ENCODE assay signal across 8 cellular contexts in the genomic region with DNA sequence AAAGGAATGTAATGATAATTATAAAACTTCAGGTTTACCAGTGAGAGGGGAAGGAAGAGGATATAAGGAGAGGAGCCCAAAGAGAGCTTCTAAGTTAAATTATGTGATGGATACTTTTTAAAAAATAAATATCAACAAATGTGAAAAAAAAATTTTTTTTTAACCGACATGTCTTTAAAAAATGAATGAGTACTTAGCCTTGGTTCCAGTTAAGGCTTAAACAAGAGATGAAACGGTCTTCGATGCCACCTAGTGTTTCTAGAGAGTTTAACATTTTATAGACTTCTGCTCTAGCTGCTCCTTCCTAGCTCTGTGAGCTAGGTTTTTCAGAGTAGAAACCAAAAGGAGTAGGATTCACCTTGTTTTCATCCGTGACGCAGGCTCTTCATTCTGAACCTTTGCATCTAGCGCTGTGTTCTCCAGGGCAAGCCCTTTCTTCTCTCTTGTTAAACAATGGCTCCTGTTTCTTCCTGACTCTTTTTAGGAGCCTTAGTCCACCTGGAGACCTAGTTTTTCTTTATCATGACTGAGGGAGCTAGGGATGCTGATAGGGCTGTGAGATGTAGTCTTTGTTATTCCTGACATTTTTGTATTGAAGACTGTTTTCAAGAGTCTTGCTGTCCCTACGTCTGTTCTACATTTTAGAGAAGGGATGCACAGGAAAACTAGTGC. TPM values are rescaled to one million over a fixed set of nuclear protein-coding genes. Genes with fewer than 3 reads are reported as not detected.
DNase-seq lines count a peak whose midpoint lies in the region; ATAC-seq and TF ChIP-seq lines count a peak whose summit lies in the region.

No MANE protein-coding gene starts in this region.

- TF ChIP-seq POLR2A in HCT116 (IDR thresholded peaks at IDR 0.05; ENCODE audit: borderline replicate concordance, extremely low read depth, insufficient read depth, insufficient read length) = no peak

- peaks cover 11% of the 10 kb centered on the region for H3K36me3 ChIP-seq in CD4-positive, alpha-beta memory T cell (ENCODE audit: insufficient read depth, low read length)
- peaks cover 0 to 5% of the 10 kb centered on the region in 2 experiments; a peak in 2 of 4 replicates for H3K36me3 ChIP-seq in HCT116 (ENCODE audit: control insufficient read depth in 1 of 2, insufficient read depth in 2 of 2, low read length in 2 of 2)
- peaks cover 16% of the 10 kb centered on the region in 2 donors for H3K36me3 ChIP-seq in lung (ENCODE audit: control insufficient read depth in 2 of 2, insufficient read depth in 2 of 2, low read length in 2 of 2)

- H3K9ac ChIP-seq in HCT116 (ENCODE audit: low read length) = no peak overlapping the region

- no peaks in the 10 kb centered on the region for H3K27me3 Mint-ChIP-seq in CD4-positive, alpha-beta memory T cell

- POLR2A ChIA-PET in CD4-positive, alpha-beta memory T cell (lab: Charles Lee; ENCODE audit: partially characterized antibody) = no interaction called here
- POLR2A ChIA-PET in HCT116 (lab: Charles Lee) = no interaction called here

- no peak overlapping the region for H2AFZ ChIP-seq in HCT116 (ENCODE audit: low read depth, low read length, poor library complexity, severe bottlenecking)

- 52 to 54% methylated on average over 7 of the region's 7 CpGs for WGBS in lung, 2 donors

- H4K20me1 ChIP-seq in HCT116 (ENCODE audit: insufficient read depth) = no peaks in the 10 kb centered on the region

- H3K4me1 Mint-ChIP-seq in CD4-positive, alpha-beta memory T cell = peaks cover 0 to 4% (median 2%) of the 10 kb centered on the region in 4 donors

- H3K27ac Mint-ChIP-seq in CD4-positive, alpha-beta memory T cell = peak overlapping the region in 1 of 7 donors; percentile 53

- H3K27ac ChIP-seq in CD4-positive, alpha-beta memory T cell (ENCODE audit: low read depth, low read length) = no peak overlapping the region
- no peak overlapping the region for H3K27ac ChIP-seq in HCT116 (ENCODE audit: low read depth, low read length)
- H3K27ac ChIP-seq in lung (ENCODE audit: low read depth in 1 of 2, low read length in 1 of 2) = no peak overlapping the region

- CTCF ChIA-PET in CD4-positive, alpha-beta memory T cell (lab: Charles Lee; ENCODE audit: partially characterized antibody) = no interaction called here
- CTCF ChIA-PET in HCT116 (lab: Charles Lee) = interaction anchor here (0.6 to 2.0 kb wide), 14 partner anchors 81 to 793 kb away, joined by 3 to 17 read pairs (median 4); a partner anchor contains a TSS

- intact Hi-C loops in CD4-positive, alpha-beta memory T cell (cut with micrococcal nuclease) = loop anchor here (1.0 to 5.0 kb wide), 4 partner anchors 128 to 474 kb away; a partner anchor contains a TSS
- intact Hi-C loops in HCT116 (cut with micrococcal nuclease) = loop anchor here (1.0 kb wide), 2 partner anchors 87 to 245 kb away; no protein-coding TSS in a partner anchor

- H3K9me2 ChIP-seq in HCT116 (ENCODE audit: insufficient read depth) = no peaks in the 10 kb centered on the region

- ATAC-seq in HCT116 = peak; percentile 83
- ATAC-seq in lung (ENCODE audit: insufficient read depth, low FRiP score) = no peak
- ATAC-seq in HG03025 (IDR thresholded peaks at IDR 0.05; ENCODE audit: low FRiP score, unreplicated experiment) = no peak
- ATAC-seq in GM19395 (IDR thresholded peaks at IDR 0.05; ENCODE audit: unreplicated experiment) = no peak

- H3K4me3 ChIP-seq in CD4-positive, alpha-beta memory T cell (ENCODE audit: low read length in 2 of 2) = no peak overlapping the region
- H3K4me3 ChIP-seq in HCT116 (replicated peaks in 1 of 2; ENCODE audit: low read depth in 1 of 2, low read length in 2 of 2) (no peak overlapping the region), cardiac fibroblast (replicated peaks in 1 of 2; ENCODE audit: low read depth in 2 of 2, low read length in 2 of 2) (no peak overlapping the region), lung (no peak overlapping the region)

- peaks cover 19 to 36% of the 10 kb centered on the region in 2 donors for H3K36me3 Mint-ChIP-seq in CD4-positive, alpha-beta memory T cell

- TF ChIP-seq CTCF in HCT116 (IDR thresholded peaks at IDR 0.05 in 2 of 3, conservative IDR thresholded peaks at IDR 0.05 in 1 of 3; ENCODE audit: borderline replicate concordance in 1 of 3, insufficient read depth in 1 of 3, low read depth in 2 of 3, low read length in 2 of 3) = peak; percentile 44 to 62 (median 59)
- peak; percentile 39 for TF ChIP-seq CTCF in cardiac fibroblast (IDR thresholded peaks at IDR 0.05; ENCODE audit: low read depth, low read length)
- peak; percentile 11 for TF ChIP-seq CTCF in lung (IDR thresholded peaks at IDR 0.05; ENCODE audit: control extremely low read depth, extremely low read depth)

- no peaks in the 10 kb centered on the region for H3K79me2 ChIP-seq in HCT116 (ENCODE audit: insufficient read depth, low read length)

- no peak overlapping the region for H3K4me3 Mint-ChIP-seq in CD4-positive, alpha-beta memory T cell

- no peaks in the 10 kb centered on the region for H3K27me3 ChIP-seq in CD4-positive, alpha-beta memory T cell (ENCODE audit: insufficient read depth, low read length)
- no peaks in the 10 kb centered on the region for H3K27me3 ChIP-seq in HCT116 (ENCODE audit: insufficient read depth, low read length)
- H3K27me3 ChIP-seq in lung (ENCODE audit: control insufficient read depth, insufficient read depth) = no peaks in the 10 kb centered on the region

- H3K9me3 ChIP-seq in CD4-positive, alpha-beta memory T cell (ENCODE audit: control insufficient read depth in 1 of 2, low read length in 2 of 2) = no peaks in the 10 kb centered on the region
- no peaks in the 10 kb centered on the region for H3K9me3 ChIP-seq in HCT116 (ENCODE audit: control insufficient read depth in 1 of 2, insufficient read depth in 1 of 2, low read depth in 1 of 2, low read length in 2 of 2)
- no peaks in the 10 kb centered on the region for H3K9me3 ChIP-seq in lung (ENCODE audit: control insufficient read depth in 2 of 2, insufficient read depth in 1 of 2, low read length in 1 of 2)

- no TSS peak for BruUV-seq in HCT116 (replicated peaks; lab: Mats Ljungman, UMichigan)

- RAD21 ChIA-PET in HCT116 (lab: Charles Lee; ENCODE audit: low non-redundant PET in 1 of 2, low total read pairs in 2 of 2, uncharacterized antibody in 2 of 2, unreplicated experiment in 2 of 2) = interaction anchor here (0.7 to 1.0 kb wide), 5 partner anchors 10 to 248 kb away, joined by 3 read pairs; no protein-coding TSS in a partner anchor

- DNase-seq in CD4-positive, alpha-beta memory T cell = peak; percentile 15 to 60 (median 45)
- DNase-seq in HCT116 (ENCODE audit: low read depth, low spot score) = peak; percentile 46
- DNase-seq in NCI-H69 (lab: John Stamatoyannopoulos, UW) = peak; percentile 71
- DNase-seq in cardiac fibroblast (ENCODE audit: low read depth in 2 of 2) = peak; percentile 75 to 85
- no peak for DNase-seq in lung (ENCODE audit: low spot score)
- DNase-seq in GM19238 (ENCODE audit: insufficient read length, low spot score) = no peak

- H3K4me2 ChIP-seq in HCT116 (ENCODE audit: low read length) = no peak overlapping the region

- no peaks in the 10 kb centered on the region for H3K4me1 ChIP-seq in CD4-positive, alpha-beta memory T cell (ENCODE audit: insufficient read depth, low read length)
- no peaks in the 10 kb centered on the region for H3K4me1 ChIP-seq in HCT116 (ENCODE audit: control insufficient read depth in 1 of 2, insufficient read depth in 2 of 2, low read length in 2 of 2)
- H3K4me1 ChIP-seq in lung (ENCODE audit: control insufficient read depth in 2 of 2, insufficient read depth in 2 of 2, low read length in 2 of 2) = no peaks in the 10 kb centered on the region

- H3K9me3 Mint-ChIP-seq in CD4-positive, alpha-beta memory T cell = no peaks in the 10 kb centered on the region

- peak; percentile 70 for TF ChIP-seq RAD21 in HCT116 (IDR thresholded peaks at IDR 0.05; ENCODE audit: low read depth)

TF ChIP-seq in HCT116, 20 proteins besides CTCF, POLR2A, EP300 and RAD21 (continues in another document):
- no peak for TF ChIP-seq SP1 (IDR thresholded peaks at IDR 0.05; ENCODE audit: low read depth)
- no peak for TF ChIP-seq CEBPB (IDR thresholded peaks at IDR 0.05; ENCODE audit: low read depth)
- TF ChIP-seq ELF1 (IDR thresholded peaks at IDR 0.05; ENCODE audit: borderline replicate concordance, low read depth) = no peak
- TF ChIP-seq, protein P1, sequence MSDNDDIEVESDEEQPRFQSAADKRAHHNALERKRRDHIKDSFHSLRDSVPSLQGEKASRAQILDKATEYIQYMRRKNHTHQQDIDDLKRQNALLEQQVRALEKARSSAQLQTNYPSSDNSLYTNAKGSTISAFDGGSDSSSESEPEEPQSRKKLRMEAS (IDR thresholded peaks at IDR 0.05) = no peak
- no peak for TF ChIP-seq ZNF274 (IDR thresholded peaks at IDR 0.05; ENCODE audit: low read depth, low read length)

RNA-seq across cellular contexts. Expression of a gene that starts 42.4 kb away (rescaled TPM):
- 1 to 10 TPM; 1.2 to 1.9 TPM for total RNA-seq in CD4-positive, alpha-beta memory T cell
- not detected for polyA plus RNA-seq in CD4-positive, alpha-beta memory T cell
- 0.32 TPM for total RNA-seq in HCT116 (2021; ENCODE audit: unreplicated experiment)
- 0.31 and 0.70 TPM in 2 replicates for polyA plus RNA-seq in HCT116 (2012)
- under 1 TPM in 1 of 2 donors, not detected in 1; 0.46 TPM for total RNA-seq in lung
- polyA plus RNA-seq in lung = under 1 TPM; 0.14 to 0.16 TPM

RNA-seq across cellular contexts. Expression of a gene that starts 44.9 kb away (rescaled TPM):
- total RNA-seq in CD4-positive, alpha-beta memory T cell = 10 to 100 TPM; 31.6 to 32.2 TPM
- 10 to 100 TPM; 64.0 to 66.4 TPM for polyA plus RNA-seq in CD4-positive, alpha-beta memory T cell
- total RNA-seq in HCT116 (2021; ENCODE audit: unreplicated experiment) (84.3 TPM), lung (10 to 100 TPM; 29.8 to 47.1 TPM)
- 82.6 and 82.7 TPM in 2 replicates for polyA plus RNA-seq in HCT116 (2012)
- 10 to 100 TPM; 67.5 to 67.8 TPM for polyA plus RNA-seq in lung

Comparison
In these comparisons a context has a peak if more than half of its experiments do, and no peak if none do; other contexts are left out.
1. DNase-seq: peak in CD4-positive, alpha-beta memory T cell (5 of 5), HCT116 (single experiment), NCI-H69 (single experiment) and cardiac fibroblast (2 of 2); none in lung (single experiment) and GM19238 (single experiment).
2. Peak in every context shown above with its lines, with median percentiles within 50 percentile points of each other: CTCF ChIP-seq.